1 cellular context compared by ENCODE assay signal in genomic region chr11:67379061-67380058, GRCh38.
A peak's percentile ranks its signal among the peaks of the same experiment; 100 is the strongest.
TF ChIP-seq lines count a peak whose summit lies in the region.

No MANE protein-coding gene starts in this region.

TF ChIP-seq in K562, 482 proteins besides CTCF, POLR2A, EP300 and RAD21 (continued from another document and continues in another):
- TF ChIP-seq, protein P1, sequence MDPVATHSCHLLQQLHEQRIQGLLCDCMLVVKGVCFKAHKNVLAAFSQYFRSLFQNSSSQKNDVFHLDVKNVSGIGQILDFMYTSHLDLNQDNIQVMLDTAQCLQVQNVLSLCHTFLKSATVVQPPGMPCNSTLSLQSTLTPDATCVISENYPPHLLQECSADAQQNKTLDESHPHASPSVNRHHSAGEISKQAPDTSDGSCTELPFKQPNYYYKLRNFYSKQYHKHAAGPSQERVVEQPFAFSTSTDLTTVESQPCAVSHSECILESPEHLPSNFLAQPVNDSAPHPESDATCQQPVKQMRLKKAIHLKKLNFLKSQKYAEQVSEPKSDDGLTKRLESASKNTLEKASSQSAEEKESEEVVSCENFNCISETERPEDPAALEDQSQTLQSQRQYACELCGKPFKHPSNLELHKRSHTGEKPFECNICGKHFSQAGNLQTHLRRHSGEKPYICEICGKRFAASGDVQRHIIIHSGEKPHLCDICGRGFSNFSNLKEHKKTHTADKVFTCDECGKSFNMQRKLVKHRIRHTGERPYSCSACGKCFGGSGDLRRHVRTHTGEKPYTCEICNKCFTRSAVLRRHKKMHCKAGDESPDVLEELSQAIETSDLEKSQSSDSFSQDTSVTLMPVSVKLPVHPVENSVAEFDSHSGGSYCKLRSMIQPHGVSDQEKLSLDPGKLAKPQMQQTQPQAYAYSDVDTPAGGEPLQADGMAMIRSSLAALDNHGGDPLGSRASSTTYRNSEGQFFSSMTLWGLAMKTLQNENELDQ (CRISPR knock-in tag; IDR thresholded peaks at IDR 0.05; ENCODE audit: borderline replicate concordance) = no peak
- TF ChIP-seq FOXJ3 (CRISPR knock-in tag; IDR thresholded peaks at IDR 0.05) (no peak), NFIC (IDR thresholded peaks at IDR 0.05) (no peak), POLR2G (IDR thresholded peaks at IDR 0.05; ENCODE audit: low read depth, low read length) (peak; percentile 61), MCM2 (IDR thresholded peaks at IDR 0.05; ENCODE audit: low read depth) (no peak), GATAD2A (IDR thresholded peaks at IDR 0.05) (peak; percentile 86; the same call in 1 of the 2 replicates), JUND (IDR thresholded peaks at IDR 0.05; ENCODE audit: borderline replicate concordance, low read depth, low read length) (peak; percentile 91), JUND (tag; IDR thresholded peaks at IDR 0.05; ENCODE audit: borderline replicate concordance, low read depth, low read length) (peak; percentile 87; the same call in 1 of the 3 replicates), RCOR1 (IDR thresholded peaks at IDR 0.05; ENCODE audit: borderline replicate concordance in 1 of 2, low read depth in 2 of 2, low read length in 2 of 2) (peak in 1 of 2 experiments; percentile 54; a peak in 1 of 4 replicates), ETV5 (CRISPR knock-in tag; IDR thresholded peaks at IDR 0.05; ENCODE audit: low read depth) (no peak), ZNF583 (CRISPR knock-in tag; IDR thresholded peaks at IDR 0.05) (peak; percentile 74; the same call in 1 of the 2 replicates), FOS (IDR thresholded peaks at IDR 0.05; ENCODE audit: extremely low read depth, insufficient read length) (peak; percentile 41), CXXC5 (CRISPR knock-in tag; IDR thresholded peaks at IDR 0.05) (peak; percentile 51), ZBTB17 (CRISPR knock-in tag; IDR thresholded peaks at IDR 0.05) (peak; percentile 64; the same call in 1 of the 2 replicates), SP2 (IDR thresholded peaks at IDR 0.05; ENCODE audit: extremely low read depth, low read depth, low read length, poor library complexity, severe bottlenecking) (no peak), SMARCA4 (IDR thresholded peaks at IDR 0.05) (peak; percentile 86), ZNF212 (CRISPR knock-in tag; IDR thresholded peaks at IDR 0.05) (peak; percentile 53; the same call in 1 of the 2 replicates), ATF7 (IDR thresholded peaks at IDR 0.05) (peak; percentile 58), ZNF76 (CRISPR knock-in tag; IDR thresholded peaks at IDR 0.05; ENCODE audit: borderline replicate concordance) (peak; percentile 85), TAF1 (IDR thresholded peaks at IDR 0.05; ENCODE audit: control insufficient read depth, extremely low read depth, insufficient read depth, low read length, severe bottlenecking) (no peak), TGIF2 (CRISPR knock-in tag; IDR thresholded peaks at IDR 0.05) (no peak), ZBTB9 (CRISPR knock-in tag; IDR thresholded peaks at IDR 0.05) (peak; percentile 85; the same call in 1 of the 2 replicates), PHF8 (IDR thresholded peaks at IDR 0.05; ENCODE audit: borderline replicate concordance, low read length) (peak; percentile 25; the same call in 1 of the 2 replicates), HNRNPH1 (optimal IDR thresholded peaks at IDR 0.05; ENCODE audit: low read depth, low read length) (no peak), RBFOX2 (IDR thresholded peaks at IDR 0.05; ENCODE audit: low read depth, low read length) (peak; percentile 68), ZNF696 (CRISPR knock-in tag; conservative IDR thresholded peaks at IDR 0.05) (no peak), NR2C2 (CRISPR knock-in tag; IDR thresholded peaks at IDR 0.05) (no peak), NR2C2 (tag; IDR thresholded peaks at IDR 0.05) (peak; percentile 52), EGR1 (conservative IDR thresholded peaks at IDR 0.05) (0 out of 2 replicates have a peak, but pooled peaks have one; percentile 3), LEF1 (IDR thresholded peaks at IDR 0.05) (peak; percentile 14; the same call in 1 of the 2 replicates), CREB3 (tag; conservative IDR thresholded peaks at IDR 0.05; ENCODE audit: low read depth) (no peak; the same call in 1 of the 2 replicates), THRAP3 (IDR thresholded peaks at IDR 0.05; ENCODE audit: borderline replicate concordance) (no peak), ATF4 (CRISPR knock-in tag; IDR thresholded peaks at IDR 0.05) (peak; percentile 19; the same call in 1 of the 2 replicates)
- TF ChIP-seq, protein P2, sequence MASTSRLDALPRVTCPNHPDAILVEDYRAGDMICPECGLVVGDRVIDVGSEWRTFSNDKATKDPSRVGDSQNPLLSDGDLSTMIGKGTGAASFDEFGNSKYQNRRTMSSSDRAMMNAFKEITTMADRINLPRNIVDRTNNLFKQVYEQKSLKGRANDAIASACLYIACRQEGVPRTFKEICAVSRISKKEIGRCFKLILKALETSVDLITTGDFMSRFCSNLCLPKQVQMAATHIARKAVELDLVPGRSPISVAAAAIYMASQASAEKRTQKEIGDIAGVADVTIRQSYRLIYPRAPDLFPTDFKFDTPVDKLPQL (IDR thresholded peaks at IDR 0.05; ENCODE audit: extremely low read depth, insufficient read length) = no peak
- TF ChIP-seq, protein P3, sequence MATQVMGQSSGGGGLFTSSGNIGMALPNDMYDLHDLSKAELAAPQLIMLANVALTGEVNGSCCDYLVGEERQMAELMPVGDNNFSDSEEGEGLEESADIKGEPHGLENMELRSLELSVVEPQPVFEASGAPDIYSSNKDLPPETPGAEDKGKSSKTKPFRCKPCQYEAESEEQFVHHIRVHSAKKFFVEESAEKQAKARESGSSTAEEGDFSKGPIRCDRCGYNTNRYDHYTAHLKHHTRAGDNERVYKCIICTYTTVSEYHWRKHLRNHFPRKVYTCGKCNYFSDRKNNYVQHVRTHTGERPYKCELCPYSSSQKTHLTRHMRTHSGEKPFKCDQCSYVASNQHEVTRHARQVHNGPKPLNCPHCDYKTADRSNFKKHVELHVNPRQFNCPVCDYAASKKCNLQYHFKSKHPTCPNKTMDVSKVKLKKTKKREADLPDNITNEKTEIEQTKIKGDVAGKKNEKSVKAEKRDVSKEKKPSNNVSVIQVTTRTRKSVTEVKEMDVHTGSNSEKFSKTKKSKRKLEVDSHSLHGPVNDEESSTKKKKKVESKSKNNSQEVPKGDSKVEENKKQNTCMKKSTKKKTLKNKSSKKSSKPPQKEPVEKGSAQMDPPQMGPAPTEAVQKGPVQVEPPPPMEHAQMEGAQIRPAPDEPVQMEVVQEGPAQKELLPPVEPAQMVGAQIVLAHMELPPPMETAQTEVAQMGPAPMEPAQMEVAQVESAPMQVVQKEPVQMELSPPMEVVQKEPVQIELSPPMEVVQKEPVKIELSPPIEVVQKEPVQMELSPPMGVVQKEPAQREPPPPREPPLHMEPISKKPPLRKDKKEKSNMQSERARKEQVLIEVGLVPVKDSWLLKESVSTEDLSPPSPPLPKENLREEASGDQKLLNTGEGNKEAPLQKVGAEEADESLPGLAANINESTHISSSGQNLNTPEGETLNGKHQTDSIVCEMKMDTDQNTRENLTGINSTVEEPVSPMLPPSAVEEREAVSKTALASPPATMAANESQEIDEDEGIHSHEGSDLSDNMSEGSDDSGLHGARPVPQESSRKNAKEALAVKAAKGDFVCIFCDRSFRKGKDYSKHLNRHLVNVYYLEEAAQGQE (CRISPR knock-in tag; IDR thresholded peaks at IDR 0.05; ENCODE audit: low read depth) = peak; percentile 31; the same call in 1 of the 2 replicates
- TF ChIP-seq, protein P4, sequence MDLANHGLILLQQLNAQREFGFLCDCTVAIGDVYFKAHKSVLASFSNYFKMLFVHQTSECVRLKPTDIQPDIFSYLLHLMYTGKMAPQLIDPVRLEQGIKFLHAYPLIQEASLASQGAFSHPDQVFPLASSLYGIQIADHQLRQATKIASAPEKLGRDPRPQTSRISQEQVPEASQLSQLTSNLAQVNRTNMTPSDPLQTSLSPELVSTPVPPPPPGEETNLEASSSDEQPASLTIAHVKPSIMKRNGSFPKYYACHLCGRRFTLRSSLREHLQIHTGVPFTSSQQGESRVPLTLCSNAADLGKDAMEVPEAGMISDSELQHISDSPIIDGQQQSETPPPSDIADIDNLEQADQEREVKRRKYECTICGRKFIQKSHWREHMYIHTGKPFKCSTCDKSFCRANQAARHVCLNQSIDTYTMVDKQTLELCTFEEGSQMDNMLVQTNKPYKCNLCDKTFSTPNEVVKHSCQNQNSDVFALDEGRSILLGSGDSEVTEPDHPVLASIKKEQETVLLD (IDR thresholded peaks at IDR 0.05) = peak; percentile 71
- TF ChIP-seq, protein P5, sequence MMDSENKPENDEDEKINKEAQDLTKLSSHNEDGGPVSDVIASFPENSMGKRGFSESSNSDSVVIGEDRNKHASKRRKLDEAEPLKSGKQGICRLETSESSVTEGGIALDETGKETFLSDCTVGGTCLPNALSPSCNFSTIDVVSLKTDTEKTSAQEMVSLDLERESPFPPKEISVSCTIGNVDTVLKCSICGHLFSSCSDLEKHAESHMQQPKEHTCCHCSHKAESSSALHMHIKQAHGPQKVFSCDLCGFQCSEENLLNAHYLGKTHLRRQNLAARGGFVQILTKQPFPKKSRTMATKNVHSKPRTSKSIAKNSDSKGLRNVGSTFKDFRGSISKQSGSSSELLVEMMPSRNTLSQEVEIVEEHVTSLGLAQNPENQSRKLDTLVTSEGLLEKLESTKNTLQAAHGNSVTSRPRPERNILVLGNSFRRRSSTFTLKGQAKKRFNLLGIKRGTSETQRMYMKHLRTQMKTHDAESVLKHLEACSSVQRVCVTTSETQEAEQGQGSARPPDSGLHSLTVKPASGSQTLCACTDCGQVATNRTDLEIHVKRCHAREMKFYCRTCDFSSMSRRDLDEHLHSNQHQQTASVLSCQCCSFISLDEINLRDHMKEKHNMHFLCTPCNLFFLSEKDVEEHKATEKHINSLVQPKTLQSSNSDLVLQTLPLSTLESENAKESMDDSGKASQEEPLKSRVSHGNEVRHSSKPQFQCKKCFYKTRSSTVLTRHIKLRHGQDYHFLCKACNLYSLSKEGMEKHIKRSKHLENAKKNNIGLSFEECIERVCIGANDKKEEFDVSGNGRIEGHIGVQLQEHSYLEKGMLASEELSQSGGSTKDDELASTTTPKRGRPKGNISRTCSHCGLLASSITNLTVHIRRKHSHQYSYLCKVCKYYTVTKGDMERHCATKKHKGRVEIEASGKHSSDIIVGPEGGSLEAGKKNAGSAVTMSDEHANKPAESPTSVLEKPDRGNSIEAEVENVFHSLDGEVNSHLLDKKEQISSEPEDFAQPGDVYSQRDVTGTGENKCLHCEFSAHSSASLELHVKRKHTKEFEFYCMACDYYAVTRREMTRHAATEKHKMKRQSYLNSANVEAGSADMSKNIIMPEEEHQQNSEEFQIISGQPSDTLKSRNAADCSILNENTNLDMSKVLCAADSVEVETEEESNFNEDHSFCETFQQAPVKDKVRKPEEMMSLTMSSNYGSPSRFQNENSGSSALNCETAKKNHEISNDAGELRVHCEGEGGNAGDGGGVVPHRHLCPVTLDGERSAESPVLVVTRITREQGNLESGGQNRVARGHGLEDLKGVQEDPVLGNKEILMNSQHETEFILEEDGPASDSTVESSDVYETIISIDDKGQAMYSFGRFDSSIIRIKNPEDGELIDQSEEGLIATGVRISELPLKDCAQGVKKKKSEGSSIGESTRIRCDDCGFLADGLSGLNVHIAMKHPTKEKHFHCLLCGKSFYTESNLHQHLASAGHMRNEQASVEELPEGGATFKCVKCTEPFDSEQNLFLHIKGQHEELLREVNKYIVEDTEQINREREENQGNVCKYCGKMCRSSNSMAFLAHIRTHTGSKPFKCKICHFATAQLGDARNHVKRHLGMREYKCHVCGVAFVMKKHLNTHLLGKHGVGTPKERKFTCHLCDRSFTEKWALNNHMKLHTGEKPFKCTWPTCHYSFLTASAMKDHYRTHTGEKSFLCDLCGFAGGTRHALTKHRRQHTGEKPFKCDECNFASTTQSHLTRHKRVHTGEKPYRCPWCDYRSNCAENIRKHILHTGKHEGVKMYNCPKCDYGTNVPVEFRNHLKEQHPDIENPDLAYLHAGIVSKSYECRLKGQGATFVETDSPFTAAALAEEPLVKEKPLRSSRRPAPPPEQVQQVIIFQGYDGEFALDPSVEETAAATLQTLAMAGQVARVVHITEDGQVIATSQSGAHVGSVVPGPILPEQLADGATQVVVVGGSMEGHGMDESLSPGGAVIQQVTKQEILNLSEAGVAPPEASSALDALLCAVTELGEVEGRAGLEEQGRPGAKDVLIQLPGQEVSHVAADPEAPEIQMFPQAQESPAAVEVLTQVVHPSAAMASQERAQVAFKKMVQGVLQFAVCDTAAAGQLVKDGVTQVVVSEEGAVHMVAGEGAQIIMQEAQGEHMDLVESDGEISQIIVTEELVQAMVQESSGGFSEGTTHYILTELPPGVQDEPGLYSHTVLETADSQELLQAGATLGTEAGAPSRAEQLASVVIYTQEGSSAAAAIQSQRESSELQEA (IDR thresholded peaks at IDR 0.05; ENCODE audit: low read depth) = no peak
- TF ChIP-seq, protein P6, sequence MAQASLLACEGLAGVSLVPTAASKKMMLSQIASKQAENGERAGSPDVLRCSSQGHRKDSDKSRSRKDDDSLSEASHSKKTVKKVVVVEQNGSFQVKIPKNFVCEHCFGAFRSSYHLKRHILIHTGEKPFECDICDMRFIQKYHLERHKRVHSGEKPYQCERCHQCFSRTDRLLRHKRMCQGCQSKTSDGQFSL (CRISPR knock-in tag; IDR thresholded peaks at IDR 0.05) = no peak
- TF ChIP-seq, protein P6 (tag; IDR thresholded peaks at IDR 0.05) = no peak
- TF ChIP-seq, protein P7, sequence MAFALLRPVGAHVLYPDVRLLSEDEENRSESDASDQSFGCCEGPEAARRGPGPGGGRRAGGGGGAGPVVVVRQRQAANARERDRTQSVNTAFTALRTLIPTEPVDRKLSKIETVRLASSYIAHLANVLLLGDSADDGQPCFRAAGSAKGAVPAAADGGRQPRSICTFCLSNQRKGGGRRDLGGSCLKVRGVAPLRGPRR (CRISPR knock-in tag; IDR thresholded peaks at IDR 0.05) = 0 out of 2 replicates have a peak, but pooled peaks have one; percentile 24
